9 cellular contexts compared by ENCODE assay signal in the genomic region with DNA sequence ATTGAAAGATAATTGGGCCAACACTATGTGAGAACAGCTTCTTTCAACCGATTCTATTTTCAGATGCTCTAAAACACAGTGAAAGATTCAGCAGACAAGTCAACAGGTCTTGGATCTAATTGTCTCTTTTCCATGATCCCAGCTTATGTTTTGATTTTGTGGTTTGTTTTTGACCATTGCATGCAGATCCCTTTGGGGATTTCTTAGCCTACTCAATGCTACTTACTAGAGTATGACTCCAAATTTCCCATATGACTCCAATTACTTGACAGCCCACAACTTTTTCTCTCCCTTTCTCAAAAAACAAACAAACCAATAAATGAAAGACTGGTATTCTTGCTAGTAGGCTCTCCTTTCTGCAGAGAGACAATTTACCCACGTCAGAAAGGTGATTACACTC.
"Had no signal": no experiment of that assay in that cellular context is flagged by ENCODE, and none has a peak within 500 bp of the region (broad histone marks: within the 10 kb centered on the region; RNA-seq: fewer than 3 reads in every experiment).

No MANE protein-coding gene starts in this region.

- ATAC-seq: HCT116, HepG2 had no signal

- DNase-seq: GM23248, GOT3, H7, HFFc6, KBM-7 had no signal

- H3K36me3 ChIP-seq: HAP-1 had no signal

- H3K27ac ChIP-seq: GM23248, HL-60 had no signal

- H3K4me3 ChIP-seq: GM23248, HAP-1 had no signal

- FAIRE-seq: HepG2 had no signal
